In genomic region chr10:3172081-3172445, GRCh38 we compare ENCODE assay signal across 8 cellular contexts. TPM values are rescaled to one million over a fixed set of nuclear protein-coding genes. Genes with fewer than 3 reads are reported as not detected.
DNase-seq lines count a peak whose midpoint lies in the region; ATAC-seq and TF ChIP-seq lines count a peak whose summit lies in the region.

No MANE protein-coding gene starts in this region.

- peak overlapping the region; percentile 42 to 94 (median 90) for H3K27ac Mint-ChIP-seq in CD14-positive monocyte
- H3K27ac Mint-ChIP-seq in osteocyte (ENCODE audit: unreplicated experiment) = peak overlapping the region; percentile 94

- H3K27ac ChIP-seq in foreskin keratinocyte = peak overlapping the region; percentile 68

- H3K36me3 Mint-ChIP-seq in CD14-positive monocyte = peaks cover 25 to 26% of the 10 kb centered on the region in 2 donors
- H3K36me3 Mint-ChIP-seq in activated T-cell treated with anti-CD3 and anti-CD28 coated beads, Interleukin-2, amount 50 U/mL, for 4 hours (ENCODE audit: insufficient read depth) = peaks cover 22% of the 10 kb centered on the region
- peaks cover 14% of the 10 kb centered on the region for H3K36me3 Mint-ChIP-seq in osteocyte (ENCODE audit: unreplicated experiment)

- H3K27me3 Mint-ChIP-seq in CD14-positive monocyte (ENCODE audit: low read depth in 3 of 3) (peaks cover 5 to 7% (median 6%) of the 10 kb centered on the region in 3 donors), osteocyte (ENCODE audit: unreplicated experiment) (peaks cover 10% of the 10 kb centered on the region)
- H3K27me3 Mint-ChIP-seq in activated T-cell treated with anti-CD3 and anti-CD28 coated beads, Interleukin-2, amount 50 U/mL, for 4 hours (ENCODE audit: low read depth) = no peaks in the 10 kb centered on the region

- TF ChIP-seq CTCF in CD14-positive monocyte (IDR thresholded peaks at IDR 0.05) = no peak
- TF ChIP-seq CTCF in foreskin keratinocyte (conservative IDR thresholded peaks at IDR 0.05) = no peak
- no peak for TF ChIP-seq CTCF in osteocyte (IDR thresholded peaks at IDR 0.05)

- peaks cover 26% of the 10 kb centered on the region for H3K4me1 Mint-ChIP-seq in CD14-positive monocyte
- peaks cover 23% of the 10 kb centered on the region for H3K4me1 Mint-ChIP-seq in activated T-cell treated with anti-CD3 and anti-CD28 coated beads, Interleukin-2, amount 50 U/mL, for 4 hours (ENCODE audit: low read depth)
- H3K4me1 Mint-ChIP-seq in osteocyte (ENCODE audit: unreplicated experiment) = peaks cover 19% of the 10 kb centered on the region

- ATAC-seq in HG03354 (IDR thresholded peaks at IDR 0.05; ENCODE audit: poor library complexity, severe bottlenecking, unreplicated experiment) (peak; percentile 0), foreskin keratinocyte (peak; percentile 2)
- ATAC-seq in activated T-cell treated with anti-CD3 and anti-CD28 coated beads, Interleukin-2, amount 50 U/mL, for 4 hours = peak; percentile 29 to 38

- no peaks in the 10 kb centered on the region for H3K27me3 ChIP-seq in foreskin keratinocyte

- intact Hi-C loops in CD14-positive monocyte (cut with micrococcal nuclease) (loop anchor here (5.0 kb wide), 1 partner anchor 75 kb away; no protein-coding TSS in a partner anchor), posterior vena cava (cut with DNase I) (no loop called here)

- H3K4me3 Mint-ChIP-seq in CD14-positive monocyte = peak overlapping the region; percentile 85 to 91
- H3K4me3 Mint-ChIP-seq in activated T-cell treated with anti-CD3 and anti-CD28 coated beads, Interleukin-2, amount 50 U/mL, for 4 hours = peak overlapping the region; percentile 90
- H3K4me3 Mint-ChIP-seq in osteocyte (ENCODE audit: unreplicated experiment) = peak overlapping the region; percentile 85

- no peaks in the 10 kb centered on the region for H3K4me1 ChIP-seq in foreskin keratinocyte

- H3K9me3 Mint-ChIP-seq in CD14-positive monocyte (peaks cover 0 to 4% (median 1%) of the 10 kb centered on the region in 7 donors), osteocyte (ENCODE audit: unreplicated experiment) (no peaks in the 10 kb centered on the region)
- H3K9me3 Mint-ChIP-seq in activated T-cell treated with anti-CD3 and anti-CD28 coated beads, Interleukin-2, amount 50 U/mL, for 4 hours = no peaks in the 10 kb centered on the region

- DNase-seq in CD14-positive monocyte (ENCODE audit: low spot score) = no peak
- DNase-seq in activated T-cell treated with anti-CD3 and anti-CD28 coated beads, Interleukin-2, amount 50 U/mL, for 4 hours = peak; percentile 62
- DNase-seq in foreskin keratinocyte = peak; percentile 40 to 60
- DNase-seq in osteocyte (ENCODE audit: extremely low spot score, unreplicated experiment) = no peak
- DNase-seq in posterior vena cava (ENCODE audit: low spot score) = no peak
- DNase-seq in Ammon's horn (ENCODE audit: low spot score) = no peak
- no peak for DNase-seq in NCI-H1930 (lab: John Stamatoyannopoulos, UW)

RNA-seq across cellular contexts. Expression of gene PITRM1, which starts 0.5 kb away (rescaled TPM):
- polyA plus RNA-seq in CD14-positive monocyte (10 to 100 TPM; 15.3 to 23.2 TPM), foreskin keratinocyte (67.5 and 69.7 TPM in 2 replicates)
- 100 to 1,000 TPM; 122 to 150 (median 144) TPM for total RNA-seq in activated T-cell treated with anti-CD3 and anti-CD28 coated beads, Interleukin-2, amount 50 U/mL, for 4 hours
- total RNA-seq in foreskin keratinocyte (91.4 and 101 TPM in 2 replicates), osteocyte (76.5 and 78.7 TPM in 2 replicates), posterior vena cava (100 to 1,000 TPM in 1 of 2 donors, 10 to 100 TPM in 1; 65.9 to 112 TPM)

Comparison
In these comparisons a context has a peak if more than half of its experiments do, and no peak if none do; other contexts are left out.
1. DNase-seq: peak in activated T-cell treated with anti-CD3 and anti-CD28 coated beads, Interleukin-2, amount 50 U/mL, for 4 hours (single experiment) and foreskin keratinocyte (2 of 2); none in CD14-positive monocyte (single experiment), osteocyte (single experiment), posterior vena cava (single experiment), Ammon's horn (single experiment) and NCI-H1930 (0 of 2).
2. intact Hi-C loops: an anchor here in CD14-positive monocyte (5.0 kb wide); none called in posterior vena cava.
3. Peak in every context shown above with its lines, with median percentiles within 50 percentile points of each other: H3K4me3 Mint-ChIP-seq and ATAC-seq.